Comparison of ENCODE assay signal across 31 cellular contexts in genomic region chr2:150013011-150013410, GRCh38.
A peak's percentile ranks its signal among the peaks of the same experiment; 100 is the strongest.
DNase-seq lines count a peak whose midpoint lies in the region; ATAC-seq, FAIRE-seq and TF ChIP-seq lines count a peak whose summit lies in the region.
"Had no signal": no experiment of that assay in that cellular context is flagged by ENCODE, and none has a peak within 500 bp of the region (broad histone marks: within the 10 kb centered on the region; RNA-seq: fewer than 3 reads in every experiment).

No MANE protein-coding gene starts in this region.

- no peak for DNase-seq in left ventricle myocardium superior
- no peak for DNase-seq in right cardiac atrium
- peak; percentile 24 for DNase-seq in endothelial cell of umbilical vein (ENCODE audit: low read depth, low spot score)
- DNase-seq in mesothelial cell of epicardium (ENCODE audit: low spot score in 2 of 2, unreplicated experiment in 2 of 2), result no peak
- no peak for DNase-seq in HTR-8/SVneo (ENCODE audit: insufficient read length, low spot score)
- DNase-seq in right lobe of liver, result no peak
- DNase-seq: activated gamma-delta T cell treated with Interleukin-2 at 50 U/mL for 16 hours; activated naive CD8-positive, alpha-beta T cell treated with anti-CD3 and anti-CD28 coated beads, Interleukin-2, amount 50 U/mL, for 24 hours; AML-193; body of pancreas; CD4-positive, alpha-beta T cell; effector CD4-positive, alpha-beta T cell; EL; KG1; MM.1S; NCI-H2029; NCI-H345; NCI-H82; T-helper 17 cell had no signal

- dilution Hi-C loops in endothelial cell of umbilical vein (cut with MboI; ENCODE audit: extremely low pct_ligation_motif_present, low sequenced_read_pairs), result no loop called here

- H3K27ac Mint-ChIP-seq in mesothelial cell of epicardium, result peak overlapping the region; percentile 66
- H3K27ac Mint-ChIP-seq: activated naive CD8-positive, alpha-beta T cell treated with anti-CD3 and anti-CD28 coated beads, Interleukin-2, amount 50 U/mL, for 24 hours; CD4-positive, alpha-beta T cell; stimulated activated naive CD8-positive, alpha-beta T cell treated with anti-CD3 and anti-CD28 coated beads, Interleukin-15, Interleukin-2, amounts not matched to agents 100 ng/mL and 50 ng/mL, for 24 hours; T-helper 17 cell had no signal

- no TSS peak for BruUV-seq in endothelial cell of umbilical vein (replicated peaks; lab: Mats Ljungman, UMichigan)

- peaks cover 4% of the 10 kb centered on the region for H3K36me3 Mint-ChIP-seq in mesothelial cell of epicardium

- H3K4me2 ChIP-seq in endothelial cell of umbilical vein (ENCODE audit: insufficient read depth, low read length), result no peak overlapping the region
- H3K4me2 ChIP-seq: A549 had no signal

- H3K27me3 ChIP-seq in right cardiac atrium (ENCODE audit: control insufficient read depth, insufficient read depth) (no peaks in the 10 kb centered on the region), endothelial cell of umbilical vein (ENCODE audit: control insufficient read depth in 2 of 2, insufficient read depth in 2 of 2, low read length in 2 of 2) (no peaks in the 10 kb centered on the region), right lobe of liver (no peaks in the 10 kb centered on the region)
- H3K27me3 ChIP-seq: body of pancreas, gastroesophageal sphincter, vagina had no signal

- H3K9me3 ChIP-seq in right cardiac atrium (ENCODE audit: control insufficient read depth, low read length), result no peaks in the 10 kb centered on the region
- no peaks in the 10 kb centered on the region for H3K9me3 ChIP-seq in endothelial cell of umbilical vein (replicated peaks; ENCODE audit: control insufficient read depth, insufficient read depth, low read length)
- H3K9me3 ChIP-seq in right lobe of liver, result no peaks in the 10 kb centered on the region
- H3K9me3 ChIP-seq: A549, body of pancreas, gastroesophageal sphincter, thoracic aorta, vagina had no signal

- 42% methylated on average over 1 of the region's 1 CpG for WGBS in right cardiac atrium
- WGBS in right lobe of liver (ENCODE audit: insufficient coverage, low coverage, low lambda C conversion rate, missing lambda C conversion rate), result 43% methylated on average over 1 of the region's 1 CpG

- no peak overlapping the region for H3K4me3 Mint-ChIP-seq in mesothelial cell of epicardium
- H3K4me3 Mint-ChIP-seq: activated naive CD8-positive, alpha-beta T cell treated with anti-CD3 and anti-CD28 coated beads, Interleukin-2, amount 50 U/mL, for 24 hours; CD4-positive, alpha-beta T cell; stimulated activated naive CD8-positive, alpha-beta T cell treated with anti-CD3 and anti-CD28 coated beads, Interleukin-15, Interleukin-2, amounts not matched to agents 100 ng/mL and 50 ng/mL, for 24 hours; T-helper 17 cell had no signal

- H3K27ac ChIP-seq in right cardiac atrium (ENCODE audit: low read length) (no peak overlapping the region), endothelial cell of umbilical vein (ENCODE audit: insufficient read depth, low read depth, low read length) (no peak overlapping the region), right lobe of liver (no peak overlapping the region)
- H3K27ac ChIP-seq: A549, body of pancreas, epithelial cell of prostate, gastroesophageal sphincter, parathyroid adenoma, RWPE1, SK-N-MC, thoracic aorta, vagina had no signal

- FAIRE-seq in endothelial cell of umbilical vein (lab: Jason Lieb, UNC) (no peak), HTR-8/SVneo (lab: Jason Lieb, UNC) (no peak)
- FAIRE-seq: A549, GM12878 had no signal

- no peaks in the 10 kb centered on the region for H3K79me2 ChIP-seq in endothelial cell of umbilical vein (ENCODE audit: control insufficient read depth, insufficient read depth, low read length)
- H3K79me2 ChIP-seq: parathyroid adenoma had no signal

- H3K9ac ChIP-seq in endothelial cell of umbilical vein (replicated peaks; ENCODE audit: extremely low read depth, insufficient read depth, low read length), result no peak overlapping the region
- H3K9ac ChIP-seq: parathyroid adenoma had no signal

- H3K36me3 ChIP-seq in endothelial cell of umbilical vein (ENCODE audit: control insufficient read depth in 2 of 2, extremely low read depth in 1 of 2, insufficient read depth in 2 of 2, low read length in 2 of 2) (no peaks in the 10 kb centered on the region), right lobe of liver (no peaks in the 10 kb centered on the region)
- H3K36me3 ChIP-seq: gastroesophageal sphincter, thoracic aorta, vagina had no signal

- peaks cover 30% of the 10 kb centered on the region for H3K4me1 Mint-ChIP-seq in mesothelial cell of epicardium
- H3K4me1 Mint-ChIP-seq: activated naive CD8-positive, alpha-beta T cell treated with anti-CD3 and anti-CD28 coated beads, Interleukin-2, amount 50 U/mL, for 24 hours; T-helper 17 cell had no signal

- H2AFZ ChIP-seq in endothelial cell of umbilical vein (ENCODE audit: low read depth, low read length), result no peak overlapping the region
- H2AFZ ChIP-seq: parathyroid adenoma had no signal

- intact Hi-C loops in left ventricle myocardium superior (cut with micrococcal nuclease) (no loop called here), right cardiac atrium (cut with DNase I) (no loop called here), endothelial cell of umbilical vein (cut with micrococcal nuclease) (no loop called here), right lobe of liver (cut with DNase I) (no loop called here)

- POLR2A ChIA-PET in endothelial cell of umbilical vein (lab: Charles Lee), result no interaction called here

- H3K9me3 Mint-ChIP-seq in mesothelial cell of epicardium, result peaks cover 10% of the 10 kb centered on the region
- H3K9me3 Mint-ChIP-seq: CD4-positive, alpha-beta T cell had no signal

- H3K4me1 ChIP-seq in right cardiac atrium (ENCODE audit: control insufficient read depth, insufficient read depth, low read length) (no peaks in the 10 kb centered on the region), endothelial cell of umbilical vein (ENCODE audit: control insufficient read depth, extremely low read depth, insufficient read depth, low read length) (no peaks in the 10 kb centered on the region), right lobe of liver (no peaks in the 10 kb centered on the region)
- H3K4me1 ChIP-seq: A549, body of pancreas, gastroesophageal sphincter, parathyroid adenoma, vagina had no signal

- H3K9me1 ChIP-seq in endothelial cell of umbilical vein (replicated peaks; ENCODE audit: control insufficient read depth, extremely low read depth, insufficient read depth, low read length), result no peaks in the 10 kb centered on the region

- no peak for TF ChIP-seq CTCF in endothelial cell of umbilical vein (IDR thresholded peaks at IDR 0.05; ENCODE audit: extremely low read depth in 1 of 2, insufficient read depth in 1 of 2, low read depth in 1 of 2, low read length in 2 of 2)
- TF ChIP-seq CTCF in mesothelial cell of epicardium (IDR thresholded peaks at IDR 0.05; ENCODE audit: unreplicated experiment), result no peak
- TF ChIP-seq CTCF in right lobe of liver (IDR thresholded peaks at IDR 0.05), result no peak

- no peaks in the 10 kb centered on the region for H3K27me3 Mint-ChIP-seq in mesothelial cell of epicardium (ENCODE audit: low read depth)
- H3K27me3 Mint-ChIP-seq: activated naive CD8-positive, alpha-beta T cell treated with anti-CD3 and anti-CD28 coated beads, Interleukin-2, amount 50 U/mL, for 24 hours; CD4-positive, alpha-beta T cell; stimulated activated naive CD8-positive, alpha-beta T cell treated with anti-CD3 and anti-CD28 coated beads, Interleukin-15, Interleukin-2, amounts not matched to agents 100 ng/mL and 50 ng/mL, for 24 hours; T-helper 17 cell had no signal

- no peak overlapping the region for H3K4me3 ChIP-seq in right cardiac atrium (ENCODE audit: low read length)
- no peak overlapping the region for H3K4me3 ChIP-seq in endothelial cell of umbilical vein (replicated peaks in 1 of 3; ENCODE audit: insufficient read depth in 1 of 3, low read depth in 1 of 3, low read length in 3 of 3)
- no peak overlapping the region for H3K4me3 ChIP-seq in right lobe of liver
- H3K4me3 ChIP-seq: A549, body of pancreas, gastroesophageal sphincter, GM12878, SK-N-MC, thoracic aorta, vagina had no signal

- no peak for TF ChIP-seq POLR2A in endothelial cell of umbilical vein (IDR thresholded peaks at IDR 0.05; ENCODE audit: low read depth, low read length)
- TF ChIP-seq POLR2A in right lobe of liver (IDR thresholded peaks at IDR 0.05), result no peak

- CTCF ChIA-PET in endothelial cell of umbilical vein (lab: Charles Lee), result interaction anchor here (0.5 to 1.3 kb wide), 3 partner anchors 30 to 126 kb away, joined by 3 to 5 read pairs (median 4); no protein-coding TSS in a partner anchor

- no peaks in the 10 kb centered on the region for H4K20me1 ChIP-seq in endothelial cell of umbilical vein (replicated peaks; ENCODE audit: control insufficient read depth, extremely low read depth, insufficient read depth, low read length)

- ATAC-seq in left ventricle myocardium superior (peak; percentile 80), right cardiac atrium (no peak), GM21390 (IDR thresholded peaks at IDR 0.05; ENCODE audit: unreplicated experiment) (no peak), right lobe of liver (no peak), HG02610 (IDR thresholded peaks at IDR 0.05; ENCODE audit: unreplicated experiment) (no peak)
- ATAC-seq: A549; activated naive CD8-positive, alpha-beta T cell treated with anti-CD3 and anti-CD28 coated beads, Interleukin-2, amount 50 U/mL, for 24 hours; body of pancreas; gastroesophageal sphincter; GM12878; T-helper 17 cell had no signal

TF ChIP-seq in endothelial cell of umbilical vein, 7 proteins besides CTCF, POLR2A, EP300 and RAD21:
- TF ChIP-seq POLR2AphosphoS5 (IDR thresholded peaks at IDR 0.05; ENCODE audit: insufficient read depth, low read depth, low read length) (no peak), JUN (IDR thresholded peaks at IDR 0.05; ENCODE audit: borderline replicate concordance, insufficient read depth, insufficient read length, low read depth) (no peak), MYC (IDR thresholded peaks at IDR 0.05; ENCODE audit: low read depth, low read length) (no peak), FOS (IDR thresholded peaks at IDR 0.05; ENCODE audit: borderline replicate concordance, insufficient read depth, low read length) (no peak), EZH2 (IDR thresholded peaks at IDR 0.05; ENCODE audit: borderline replicate concordance, low read depth, low read length, severe bottlenecking) (no peak), GATA2 (IDR thresholded peaks at IDR 0.05; ENCODE audit: insufficient read depth, insufficient read length, low read depth, low read length) (no peak)
- TF ChIP-seq, protein P1, sequence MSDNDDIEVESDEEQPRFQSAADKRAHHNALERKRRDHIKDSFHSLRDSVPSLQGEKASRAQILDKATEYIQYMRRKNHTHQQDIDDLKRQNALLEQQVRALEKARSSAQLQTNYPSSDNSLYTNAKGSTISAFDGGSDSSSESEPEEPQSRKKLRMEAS (IDR thresholded peaks at IDR 0.05; ENCODE audit: insufficient read depth, insufficient read length), result no peak
